19 cellular contexts compared by ENCODE assay signal in the genomic region with DNA sequence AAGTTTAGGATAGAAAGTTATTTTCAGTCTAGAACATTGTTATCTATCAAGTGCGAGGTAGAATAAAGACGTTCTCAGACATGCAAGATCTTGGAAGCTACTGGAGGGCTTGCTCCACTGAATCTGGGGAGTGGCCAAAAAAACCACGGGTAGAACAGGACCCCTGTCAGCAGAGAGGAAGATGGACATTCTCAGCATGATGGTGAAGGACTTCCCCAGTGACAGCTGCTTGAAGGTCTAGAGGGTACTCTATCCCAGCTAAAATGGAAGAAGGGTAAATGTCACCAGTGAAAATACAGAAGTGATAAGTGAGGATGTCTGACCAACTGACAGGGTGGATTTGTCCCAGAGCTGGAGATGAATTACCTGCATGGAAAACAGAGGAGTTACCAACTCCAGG. TPM values are rescaled to one million over a fixed set of nuclear protein-coding genes. Genes with fewer than 3 reads are reported as not detected.
DNase-seq lines count a peak whose midpoint lies in the region; ATAC-seq, FAIRE-seq and TF ChIP-seq lines count a peak whose summit lies in the region.
"Had no signal": no experiment of that assay in that cellular context is flagged by ENCODE, and none has a peak within 500 bp of the region (broad histone marks: within the 10 kb centered on the region; RNA-seq: fewer than 3 reads in every experiment).

No MANE protein-coding gene starts in this region.

- peaks cover 93% of the 10 kb centered on the region for H4K20me1 ChIP-seq in OCI-LY3 (ENCODE audit: insufficient read depth, low read length)
- no peaks in the 10 kb centered on the region for H4K20me1 ChIP-seq in smooth muscle cell (ENCODE audit: low read depth)

- no peak for ATAC-seq in A549
- ATAC-seq in memory B cell (ENCODE audit: low read depth) = peak; percentile 21

- no peak overlapping the region for H2AFZ ChIP-seq in OCI-LY3 (ENCODE audit: low read depth, low read length)
- H2AFZ ChIP-seq in smooth muscle cell (ENCODE audit: low read depth) = no peak overlapping the region

- FAIRE-seq in A549 (lab: Jason Lieb, UNC) = peak; percentile 13
- peak; percentile 44 for FAIRE-seq in GM18507 (lab: Jason Lieb, UNC)
- FAIRE-seq: G401.6, H1 had no signal

- H3K9ac ChIP-seq in OCI-LY3 (ENCODE audit: low read length) (no peak overlapping the region), smooth muscle cell (ENCODE audit: low read depth) (no peak overlapping the region)

- H3K4me1 ChIP-seq in A549 (peaks cover 8% of the 10 kb centered on the region; the same call in 1 of the 3 replicates), OCI-LY3 (ENCODE audit: low read length) (peaks cover 81% of the 10 kb centered on the region), Peyer's patch (no peaks in the 10 kb centered on the region), smooth muscle cell (ENCODE audit: low read depth) (no peaks in the 10 kb centered on the region)
- H3K4me1 ChIP-seq: BE2C, HAP-1 had no signal

- peak overlapping the region; percentile 27 for H3K4me3 Mint-ChIP-seq in memory B cell
- no peak overlapping the region for H3K4me3 Mint-ChIP-seq in T-helper 2 cell treated with Interferon-gamma antibody and Interleukin-4, amounts not matched to agents 5 μg/mL and 100 μg/mL, for 36 hours
- H3K4me3 Mint-ChIP-seq: CD4-positive, alpha-beta memory T cell had no signal

- TF ChIP-seq EP300 in A549 (IDR thresholded peaks at IDR 0.05) = no peak

- H3K36me3 Mint-ChIP-seq in memory B cell = peaks cover 51% of the 10 kb centered on the region
- H3K36me3 Mint-ChIP-seq in T-helper 2 cell treated with Interferon-gamma antibody and Interleukin-4, amounts not matched to agents 5 μg/mL and 100 μg/mL, for 36 hours (ENCODE audit: low read depth) = no peaks in the 10 kb centered on the region
- H3K36me3 Mint-ChIP-seq: CD4-positive, alpha-beta memory T cell had no signal

- H3K9me3 Mint-ChIP-seq in memory B cell = peaks cover 7% of the 10 kb centered on the region
- H3K9me3 Mint-ChIP-seq in T-helper 2 cell treated with Interferon-gamma antibody and Interleukin-4, amounts not matched to agents 5 μg/mL and 100 μg/mL, for 36 hours = peaks cover 8% of the 10 kb centered on the region

- peak overlapping the region; percentile 99 for H3K27ac Mint-ChIP-seq in memory B cell
- H3K27ac Mint-ChIP-seq in T-helper 2 cell treated with Interferon-gamma antibody and Interleukin-4, amounts not matched to agents 5 μg/mL and 100 μg/mL, for 36 hours = no peak overlapping the region
- H3K27ac Mint-ChIP-seq: CD4-positive, alpha-beta memory T cell had no signal

- H3K36me3 ChIP-seq in OCI-LY3 (replicated peaks; ENCODE audit: low read depth, low read length) = peaks cover 89% of the 10 kb centered on the region
- no peaks in the 10 kb centered on the region for H3K36me3 ChIP-seq in Peyer's patch
- no peaks in the 10 kb centered on the region for H3K36me3 ChIP-seq in smooth muscle cell (ENCODE audit: low read depth)
- H3K36me3 ChIP-seq: BE2C, HAP-1 had no signal

- DNase-seq in A549 (ENCODE audit: low read depth in 1 of 2, low spot score in 1 of 2) (no peak), GM18507 (ENCODE audit: extremely low spot score, insufficient read length, low read depth) (no peak), memory B cell (ENCODE audit: low spot score in 2 of 2) (no peak), AG20443 (ENCODE audit: low spot score) (no peak), Peyer's patch (no peak), smooth muscle cell (lab: John Stamatoyannopoulos, UW; ENCODE audit: unreplicated experiment) (no peak)
- DNase-seq in T-helper 2 cell treated with Interferon-gamma antibody and Interleukin-4, amounts not matched to agents 5 μg/mL and 100 μg/mL, for 36 hours (ENCODE audit: low spot score) = no peak
- DNase-seq: 8988T; ACHN; BE2C; CD4-positive, alpha-beta memory T cell; DMS79; KG1 had no signal

- TF ChIP-seq CTCF in A549 (IDR thresholded peaks at IDR 0.05) = no peak
- TF ChIP-seq CTCF in OCI-LY3 (IDR thresholded peaks at IDR 0.05; ENCODE audit: low read depth, low read length) = no peak
- no peak for TF ChIP-seq CTCF in Peyer's patch (IDR thresholded peaks at IDR 0.05)
- TF ChIP-seq CTCF in smooth muscle cell (IDR thresholded peaks at IDR 0.05; ENCODE audit: borderline replicate concordance, insufficient read depth, poor library complexity, severe bottlenecking) = no peak

- no peak overlapping the region for H3K27ac ChIP-seq in A549
- peak overlapping the region; percentile 35 for H3K27ac ChIP-seq in OCI-LY3 (ENCODE audit: low read length)
- peak overlapping the region in 1 of 4 donors; percentile 38 for H3K27ac ChIP-seq in Peyer's patch
- H3K27ac ChIP-seq in smooth muscle cell (ENCODE audit: low read depth) = no peak overlapping the region
- H3K27ac ChIP-seq: C4-2B, HL-60 had no signal

- peaks cover 100% of the 10 kb centered on the region for H3K79me2 ChIP-seq in OCI-LY3 (ENCODE audit: low read length)
- no peaks in the 10 kb centered on the region for H3K79me2 ChIP-seq in smooth muscle cell (ENCODE audit: low read depth)

- TF ChIP-seq RAD21 in A549 (conservative IDR thresholded peaks at IDR 0.05 in 1 of 2, IDR thresholded peaks at IDR 0.05 in 1 of 2) = no peak

- H3K4me1 Mint-ChIP-seq in memory B cell = peaks cover 63% of the 10 kb centered on the region
- H3K4me1 Mint-ChIP-seq in T-helper 2 cell treated with Interferon-gamma antibody and Interleukin-4, amounts not matched to agents 5 μg/mL and 100 μg/mL, for 36 hours (ENCODE audit: low read depth) = no peaks in the 10 kb centered on the region
- H3K4me1 Mint-ChIP-seq: CD4-positive, alpha-beta memory T cell had no signal

- H3K4me3 ChIP-seq in A549 = no peak overlapping the region
- no peak overlapping the region for H3K4me3 ChIP-seq in OCI-LY3 (ENCODE audit: low read length)
- no peak overlapping the region for H3K4me3 ChIP-seq in Peyer's patch
- no peak overlapping the region for H3K4me3 ChIP-seq in smooth muscle cell
- H3K4me3 ChIP-seq: HAP-1 had no signal

- TF ChIP-seq POLR2A in A549 (IDR thresholded peaks at IDR 0.05; ENCODE audit: low read length) (no peak), Peyer's patch (IDR thresholded peaks at IDR 0.05) (no peak)

- no peaks in the 10 kb centered on the region for H3K27me3 ChIP-seq in OCI-LY3 (ENCODE audit: low read depth, low read length)
- no peaks in the 10 kb centered on the region for H3K27me3 ChIP-seq in Peyer's patch
- H3K27me3 ChIP-seq in smooth muscle cell (ENCODE audit: low read depth) = no peaks in the 10 kb centered on the region
- H3K27me3 ChIP-seq: BE2C had no signal

- H3F3A ChIP-seq in smooth muscle cell (ENCODE audit: low read depth) = no peaks in the 10 kb centered on the region

- H3K4me2 ChIP-seq in A549 (no peak overlapping the region), OCI-LY3 (ENCODE audit: low read length) (peak overlapping the region; percentile 9; the same call in 1 of the 2 replicates), smooth muscle cell (no peak overlapping the region)

- WGBS in A549 (ENCODE audit: missing lambda C conversion rate) = 45% methylated on average over 3 of the region's 3 CpGs
- 85% methylated on average over 3 of the region's 3 CpGs for WGBS in smooth muscle cell (ENCODE audit: low lambda C conversion rate)

- POLR2A ChIA-PET in A549 (lab: Yijun Ruan, JAX) = no interaction called here

- H3K9me3 ChIP-seq in A549 (peaks cover 11% of the 10 kb centered on the region; the same call in 2 of the 3 replicates), OCI-LY3 (ENCODE audit: insufficient read depth, low read length) (peaks cover 12% of the 10 kb centered on the region; the same call in 1 of the 2 replicates), Peyer's patch (no peaks in the 10 kb centered on the region), smooth muscle cell (replicated peaks; ENCODE audit: low read depth) (no peaks in the 10 kb centered on the region)
- H3K9me3 ChIP-seq: BE2C, HAP-1 had no signal

- CTCF ChIA-PET in A549 (lab: Yijun Ruan, JAX) = interaction anchor here (0.6 to 1.0 kb wide), 3 partner anchors 8 to 284 kb away, joined by 3 to 4 read pairs (median 3); no protein-coding TSS in a partner anchor

- no peaks in the 10 kb centered on the region for H3K27me3 Mint-ChIP-seq in memory B cell
- peaks cover 47% of the 10 kb centered on the region for H3K27me3 Mint-ChIP-seq in T-helper 2 cell treated with Interferon-gamma antibody and Interleukin-4, amounts not matched to agents 5 μg/mL and 100 μg/mL, for 36 hours (ENCODE audit: low read depth)

TF ChIP-seq in A549, 52 proteins besides CTCF, POLR2A, EP300 and RAD21 (continues in another document):
- TF ChIP-seq ESRRA (IDR thresholded peaks at IDR 0.05; ENCODE audit: borderline replicate concordance, low read length) = no peak
- no peak for TF ChIP-seq KDM5A (IDR thresholded peaks at IDR 0.05)
- TF ChIP-seq HEYL (CRISPR knock-in tag; IDR thresholded peaks at IDR 0.05) = no peak
- TF ChIP-seq RCOR1 (IDR thresholded peaks at IDR 0.05; ENCODE audit: low read depth, low read length) = no peak
- no peak for TF ChIP-seq ZFP36 (IDR thresholded peaks at IDR 0.05; ENCODE audit: borderline replicate concordance, partially characterized antibody)
- no peak for TF ChIP-seq FOXS1 (CRISPR knock-in tag; IDR thresholded peaks at IDR 0.05)
- TF ChIP-seq ZSCAN20 (CRISPR knock-in tag; IDR thresholded peaks at IDR 0.05) = no peak
- TF ChIP-seq TFCP2L1 (CRISPR knock-in tag; IDR thresholded peaks at IDR 0.05) = no peak
- TF ChIP-seq EHMT2 (IDR thresholded peaks at IDR 0.05; ENCODE audit: low read depth) = no peak
- no peak for TF ChIP-seq KDM1A (IDR thresholded peaks at IDR 0.05; ENCODE audit: low read depth)
- TF ChIP-seq GATA3 (IDR thresholded peaks at IDR 0.05; ENCODE audit: borderline replicate concordance) = no peak
- TF ChIP-seq ZNF302 (CRISPR knock-in tag; IDR thresholded peaks at IDR 0.05) = no peak
- TF ChIP-seq, protein P1, sequence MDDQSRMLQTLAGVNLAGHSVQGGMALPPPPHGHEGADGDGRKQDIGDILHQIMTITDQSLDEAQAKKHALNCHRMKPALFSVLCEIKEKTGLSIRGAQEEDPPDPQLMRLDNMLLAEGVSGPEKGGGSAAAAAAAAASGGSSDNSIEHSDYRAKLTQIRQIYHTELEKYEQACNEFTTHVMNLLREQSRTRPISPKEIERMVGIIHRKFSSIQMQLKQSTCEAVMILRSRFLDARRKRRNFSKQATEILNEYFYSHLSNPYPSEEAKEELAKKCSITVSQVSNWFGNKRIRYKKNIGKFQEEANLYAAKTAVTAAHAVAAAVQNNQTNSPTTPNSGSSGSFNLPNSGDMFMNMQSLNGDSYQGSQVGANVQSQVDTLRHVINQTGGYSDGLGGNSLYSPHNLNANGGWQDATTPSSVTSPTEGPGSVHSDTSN (IDR thresholded peaks at IDR 0.05) = no peak
- no peak for TF ChIP-seq MAFK (IDR thresholded peaks at IDR 0.05; ENCODE audit: partially characterized antibody)
- TF ChIP-seq NR3C1 (IDR thresholded peaks at IDR 0.05) = no peak

RNA-seq across cellular contexts. Expression of a gene that starts 10.1 kb away (rescaled TPM):
- not detected in 2 replicates for polyA plus RNA-seq in A549 (2011; rRNA removed)
- polyA plus RNA-seq in A549 (2012; cell fraction: cytosol; rRNA removed) = not detected in 2 replicates
- polyA plus RNA-seq in A549 (2012; cell fraction: nucleus; rRNA removed) = not detected in 2 replicates
- polyA plus RNA-seq in A549 (2017; fragmentation: RNase III; extraction: RNeasy Plus Mini Kit Qiagen cat#74134 plus additional on column Dnase treatment) = not detected in 3 replicates
- not detected in 2 replicates for polyA minus RNA-seq in A549 (2011; rRNA and poly(A)+ RNA removed)
- 10 to 100 TPM in 1 of 4 donors, 1 to 10 TPM in 1, not detected in 2; 3.2 to 86.6 TPM for total RNA-seq in Peyer's patch
- not detected in 2 replicates for total RNA-seq in smooth muscle cell
- polyA plus RNA-seq in smooth muscle cell = not detected in 2 replicates
- total RNA-seq: CD4-positive, alpha-beta memory T cell; H1 had no signal
- polyA plus RNA-seq: H1 had no signal
